In the genomic region with DNA sequence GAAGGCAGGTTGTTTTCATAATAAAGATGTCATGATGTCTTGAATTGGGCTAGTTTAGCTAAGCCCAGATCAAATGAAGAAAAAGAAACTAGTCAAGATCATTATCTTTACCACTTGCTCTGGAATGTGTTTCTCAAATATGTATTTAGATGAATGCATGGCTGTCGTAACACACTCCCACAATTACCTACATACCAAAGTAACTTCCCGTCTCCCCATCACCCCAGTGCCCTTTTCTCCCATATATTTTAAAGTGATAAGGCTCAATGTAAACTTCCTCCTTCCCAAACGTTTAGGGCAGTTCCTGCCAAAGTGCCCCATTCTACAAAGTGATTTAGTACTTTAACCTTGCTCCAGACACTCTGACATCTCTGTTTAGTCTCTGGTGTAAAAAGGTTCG, we compare ENCODE assay signal across 18 cellular contexts.
"Had no signal": no experiment of that assay in that cellular context is flagged by ENCODE, and none has a peak within 500 bp of the region (broad histone marks: within the 10 kb centered on the region; RNA-seq: fewer than 3 reads in every experiment).

No MANE protein-coding gene starts in this region.

- H3K9ac ChIP-seq: neural progenitor cell had no signal

- H3K9me3 ChIP-seq: left ventricle myocardium inferior, transverse colon had no signal

- H3K4me1 Mint-ChIP-seq: activated naive CD4-positive, alpha-beta T cell treated with anti-CD3 and anti-CD28 coated beads, Interleukin-2, amount 50 U/mL, for 24 hours; naive B cell; neural progenitor cell; T-helper 17 cell had no signal

- H3K27ac Mint-ChIP-seq: activated naive CD4-positive, alpha-beta T cell treated with anti-CD3 and anti-CD28 coated beads, Interleukin-2, amount 50 U/mL, for 24 hours; activated T-cell treated with anti-CD3 and anti-CD28 coated beads, Interleukin-2, amount 50 U/mL, for 72 hours; endodermal cell; naive B cell; neural progenitor cell; T-helper 17 cell had no signal

- H2AFZ ChIP-seq: neural progenitor cell had no signal

- DNase-seq: activated CD4-positive, alpha-beta T cell treated with anti-CD3 and anti-CD28 coated beads for 1 hour; activated CD4-positive, alpha-beta T cell treated with anti-CD3 and anti-CD28 coated beads, Interleukin-2, amount 50 U/mL, for 4 hours; activated gamma-delta T cell; activated T-cell treated with anti-CD3 and anti-CD28 coated beads, Interleukin-2, amount 50 U/mL, for 72 hours; endodermal cell; foreskin melanocyte; head of caudate nucleus; left ventricle myocardium inferior; mammary epithelial cell; naive B cell; stimulated activated naive CD8-positive, alpha-beta T cell treated with anti-CD3 and anti-CD28 coated beads, Interleukin-15, Interleukin-2, amounts not matched to agents 100 U/mL and 50 U/mL, for 24 hours; T-helper 17 cell; transverse colon had no signal

- H3K9me3 Mint-ChIP-seq: activated naive CD4-positive, alpha-beta T cell treated with anti-CD3 and anti-CD28 coated beads, Interleukin-2, amount 50 U/mL, for 24 hours; activated T-cell treated with anti-CD3 and anti-CD28 coated beads, Interleukin-2, amount 50 U/mL, for 72 hours; endodermal cell; naive B cell; neural progenitor cell had no signal

- H3K27ac ChIP-seq: epithelial cell of prostate, neural progenitor cell, transverse colon, VCaP had no signal

- H3K4me3 ChIP-seq: left ventricle myocardium inferior, neural progenitor cell, transverse colon had no signal

- H3K36me3 Mint-ChIP-seq: activated naive CD4-positive, alpha-beta T cell treated with anti-CD3 and anti-CD28 coated beads, Interleukin-2, amount 50 U/mL, for 24 hours; naive B cell had no signal

- H3K4me2 ChIP-seq: neural progenitor cell had no signal

- ATAC-seq: activated T-cell treated with anti-CD3 and anti-CD28 coated beads, Interleukin-2, amount 50 U/mL, for 72 hours; stimulated activated naive CD8-positive, alpha-beta T cell treated with anti-CD3 and anti-CD28 coated beads, Interleukin-15, Interleukin-2, amounts not matched to agents 100 U/mL and 50 U/mL, for 24 hours; T-helper 17 cell had no signal

- H3K4me3 Mint-ChIP-seq: activated naive CD4-positive, alpha-beta T cell treated with anti-CD3 and anti-CD28 coated beads, Interleukin-2, amount 50 U/mL, for 24 hours; activated T-cell treated with anti-CD3 and anti-CD28 coated beads, Interleukin-2, amount 50 U/mL, for 72 hours; endodermal cell; naive B cell; neural progenitor cell; T-helper 17 cell had no signal

- H3K27me3 ChIP-seq: neural progenitor cell, transverse colon had no signal

- H3K4me1 ChIP-seq: neural progenitor cell, transverse colon had no signal

- H3K36me3 ChIP-seq: neural progenitor cell, transverse colon had no signal

- H3K27me3 Mint-ChIP-seq: progenitor cell of endocrine pancreas had no signal
